13 cellular contexts compared by ENCODE assay signal in genomic region chr9:93011114-93011513, GRCh38.
"Had no signal": no experiment of that assay in that cellular context is flagged by ENCODE, and none has a peak within 500 bp of the region (broad histone marks: within the 10 kb centered on the region; RNA-seq: fewer than 3 reads in every experiment).

No MANE protein-coding gene starts in this region.

- DNase-seq: activated CD4-positive, alpha-beta T cell treated with anti-CD3 and anti-CD28 coated beads, Interleukin-2, amount 10 ng/mL, durations not matched to agents 24 days and 14 days; activated T-cell treated with anti-CD3 and anti-CD28 coated beads, Interleukin-2, amount 50 U/mL, for 1 hour; anterior cingulate cortex; brain microvascular endothelial cell; effector memory CD8-positive, alpha-beta T cell; left cardiac atrium; lower lobe of right lung; midbrain; stimulated activated CD4-positive, alpha-beta T cell treated with anti-CD3 and anti-CD28 coated beads, Interleukin-2, amount 100 ng/mL, for 48 hours; stimulated activated naive CD4-positive, alpha-beta T cell treated with Interleukin-2 at 50 U/mL for 16 hours had no signal

- H3K9me3 Mint-ChIP-seq: activated CD4-positive, alpha-beta T cell treated with anti-CD3 and anti-CD28 coated beads, Interleukin-2, amount 10 ng/mL, durations not matched to agents 24 days and 14 days; activated T-helper 2 cell treated with anti-CD3 and anti-CD28 coated beads, Interferon-gamma antibody, Interleukin-2, Interleukin-4, amounts not matched to agents 10 μg/mL and 5 μg/mL and 100 μg/mL, durations not matched to agents 14 hours and 24 hours and 36 hours; effector memory CD8-positive, alpha-beta T cell; T-helper 1 cell treated with Interleukin-12 subunit alpha and Interleukin-12 subunit beta and Interleukin-4 antibody, amounts not matched to agents 30 μg/mL and 1 μg/mL, for 36 hours had no signal

- H3K9me3 ChIP-seq: lower lobe of right lung, tibial nerve had no signal

- H3K27me3 ChIP-seq: brain microvascular endothelial cell, tibial nerve had no signal

- H3K27ac Mint-ChIP-seq: activated T-helper 2 cell treated with anti-CD3 and anti-CD28 coated beads, Interferon-gamma antibody, Interleukin-2, Interleukin-4, amounts not matched to agents 10 μg/mL and 5 μg/mL and 100 μg/mL, durations not matched to agents 14 hours and 24 hours and 36 hours had no signal

- H3K4me3 Mint-ChIP-seq: activated CD4-positive, alpha-beta T cell treated with anti-CD3 and anti-CD28 coated beads, Interleukin-2, amount 10 ng/mL, durations not matched to agents 24 days and 14 days; effector memory CD8-positive, alpha-beta T cell; T-helper 1 cell treated with Interleukin-12 subunit alpha and Interleukin-12 subunit beta and Interleukin-4 antibody, amounts not matched to agents 30 μg/mL and 1 μg/mL, for 36 hours had no signal

- ATAC-seq: effector memory CD8-positive, alpha-beta T cell; left cardiac atrium; lower lobe of right lung had no signal

- H3K27me3 Mint-ChIP-seq: activated CD4-positive, alpha-beta T cell treated with anti-CD3 and anti-CD28 coated beads, Interleukin-2, amount 10 ng/mL, durations not matched to agents 24 days and 14 days; effector memory CD8-positive, alpha-beta T cell had no signal

- H3K4me3 ChIP-seq: lower lobe of right lung, tibial nerve had no signal

- H3K4me1 ChIP-seq: lower lobe of right lung, tibial nerve had no signal

- H3K36me3 ChIP-seq: brain microvascular endothelial cell, tibial nerve had no signal
